10 cellular contexts compared by ENCODE assay signal in the genomic region with DNA sequence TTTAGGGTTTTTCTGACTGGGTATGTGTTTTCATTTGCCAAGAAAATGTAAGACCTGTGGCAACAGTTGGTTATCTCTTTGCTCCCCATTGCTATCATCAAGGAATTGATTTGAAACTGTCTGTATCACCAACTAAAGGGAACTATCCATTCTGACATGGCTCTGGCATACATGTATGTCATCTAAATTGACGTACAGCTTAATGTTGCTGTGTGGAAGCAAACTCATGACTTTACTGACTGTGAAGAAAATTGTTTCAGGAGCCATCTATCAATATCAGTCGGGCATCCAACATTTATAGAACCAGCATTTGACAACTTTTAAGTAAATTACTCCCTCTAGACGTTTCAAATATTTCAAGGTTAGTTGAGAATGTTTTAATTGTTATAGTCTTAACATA.
"Had no signal": no experiment of that assay in that cellular context is flagged by ENCODE, and none has a peak within 500 bp of the region (broad histone marks: within the 10 kb centered on the region; RNA-seq: fewer than 3 reads in every experiment).

No MANE protein-coding gene starts in this region.

- H3K27ac ChIP-seq: VCaP, WERI-Rb-1 had no signal

- H3K36me3 ChIP-seq: WERI-Rb-1 had no signal

- ATAC-seq: activated CD4-positive, alpha-beta T cell treated with anti-CD3 and anti-CD28 coated beads for 36 hours; activated CD4-positive, CD25-positive, alpha-beta regulatory T cell treated with anti-CD3 and anti-CD28 coated beads, Interleukin-2, amount 50 U/mL, for 24 hours; activated CD8-positive, alpha-beta memory T cell treated with anti-CD3 and anti-CD28 coated beads, Interleukin-2, amount 10 ng/mL, durations not matched to agents 7 days and 5 days; activated CD8-positive, alpha-beta T cell treated with anti-CD3 and anti-CD28 coated beads for 36 hours; activated CD8-positive, alpha-beta T cell treated with anti-CD3 and anti-CD28 coated beads, Interleukin-2, amount 10 ng/mL, durations not matched to agents 7 days and 5 days; T-cell; T-helper 17 cell; WTC11 had no signal
